ENCODE assay signal across 26 cellular contexts in genomic region chr6:134058622-134059366, GRCh38. TPM values are rescaled to one million over a fixed set of nuclear protein-coding genes. Genes with fewer than 3 reads are reported as not detected.
A peak's percentile ranks its signal among the peaks of the same experiment; 100 is the strongest.
DNase-seq lines count a peak whose midpoint lies in the region; ATAC-seq and TF ChIP-seq lines count a peak whose summit lies in the region.
"Had no signal": no experiment of that assay in that cellular context is flagged by ENCODE, and none has a peak within 500 bp of the region (broad histone marks: within the 10 kb centered on the region; RNA-seq: fewer than 3 reads in every experiment).

No MANE protein-coding gene starts in this region.

- no peaks in the 10 kb centered on the region for H3K79me1 ChIP-seq in mesendoderm (ENCODE audit: low read length)

- no peak overlapping the region for H3K56ac ChIP-seq in mesendoderm (ENCODE audit: low read length)

- no peak overlapping the region for H3K9ac ChIP-seq in mesendoderm (ENCODE audit: low read length)
- H3K9ac ChIP-seq: SK-N-SH had no signal

- DNase-seq in EL (peak; percentile 56), RWPE1 (ENCODE audit: low spot score) (no peak), fibroblast of the aortic adventitia (ENCODE audit: low read depth) (peak; percentile 43), mesendoderm (peak; percentile 37), NCI-H1417 (lab: John Stamatoyannopoulos, UW) (no peak), NCI-H82 (lab: John Stamatoyannopoulos, UW) (no peak)
- no peak for DNase-seq in stimulated activated naive CD8-positive, alpha-beta T cell treated with anti-CD3 and anti-CD28 coated beads, Interleukin-15, amount 100 ng/mL, for 72 hours
- no peak for DNase-seq in activated naive CD4-positive, alpha-beta T cell treated with anti-CD3 and anti-CD28 coated beads, Interleukin-2, amount 10 ng/mL, durations not matched to agents 7 days and 5 days
- DNase-seq: activated CD4-positive, alpha-beta T cell treated with anti-CD3 and anti-CD28 coated beads, Interleukin-2, amount 50 U/mL, for 4 hours; activated gamma-delta T cell treated with Interleukin-2 at 50 U/mL for 16 hours; CD4-positive, CD25-positive, alpha-beta regulatory T cell; effector CD4-positive, alpha-beta T cell; GF-D8; MM.1S; naive B cell; occipital lobe; Peyer's patch; SK-N-SH; testis had no signal

- H2BK120ac ChIP-seq in mesendoderm (ENCODE audit: low read depth, low read length), result no peak overlapping the region

- H3K4me1 ChIP-seq in mesendoderm (ENCODE audit: control insufficient read depth, low read depth, low read length), result peaks cover 2% of the 10 kb centered on the region
- H3K4me1 ChIP-seq: Peyer's patch, testis had no signal

- H3K79me2 ChIP-seq in mesendoderm (ENCODE audit: control insufficient read depth, insufficient read depth, low read length), result no peaks in the 10 kb centered on the region

- H3K18ac ChIP-seq in mesendoderm (ENCODE audit: low read length), result no peak overlapping the region

- no peaks in the 10 kb centered on the region for H3K4me1 Mint-ChIP-seq in stimulated activated naive CD8-positive, alpha-beta T cell treated with anti-CD3 and anti-CD28 coated beads, Interleukin-15, amount 100 ng/mL, for 72 hours
- H3K4me1 Mint-ChIP-seq in activated naive CD4-positive, alpha-beta T cell treated with anti-CD3 and anti-CD28 coated beads, Interleukin-2, amount 10 ng/mL, durations not matched to agents 7 days and 5 days, result no peaks in the 10 kb centered on the region
- H3K4me1 Mint-ChIP-seq: naive B cell; stimulated activated memory B cell treated with anti-CD40 and anti-IgM and Interleukin-4, amounts not matched to agents 10 μg/mL and 1 μg/mL and 100 μg/mL, for 72 hours had no signal

- H4K8ac ChIP-seq in mesendoderm (ENCODE audit: low read depth, low read length), result no peak overlapping the region

- no peaks in the 10 kb centered on the region for H3K36me3 Mint-ChIP-seq in activated naive CD4-positive, alpha-beta T cell treated with anti-CD3 and anti-CD28 coated beads, Interleukin-2, amount 10 ng/mL, durations not matched to agents 7 days and 5 days
- H3K36me3 Mint-ChIP-seq: CD4-positive, CD25-positive, alpha-beta regulatory T cell; IgD-negative memory B cell; stimulated activated memory B cell treated with anti-CD40 and anti-IgM and Interleukin-4, amounts not matched to agents 10 μg/mL and 1 μg/mL and 100 μg/mL, for 72 hours; WTC11 had no signal

- H3K23ac ChIP-seq in mesendoderm (ENCODE audit: low read length), result no peak overlapping the region

- no peaks in the 10 kb centered on the region for H3K9me3 Mint-ChIP-seq in stimulated activated naive CD8-positive, alpha-beta T cell treated with anti-CD3 and anti-CD28 coated beads, Interleukin-15, amount 100 ng/mL, for 72 hours
- H3K9me3 Mint-ChIP-seq in activated naive CD4-positive, alpha-beta T cell treated with anti-CD3 and anti-CD28 coated beads, Interleukin-2, amount 10 ng/mL, durations not matched to agents 7 days and 5 days, result no peaks in the 10 kb centered on the region
- H3K9me3 Mint-ChIP-seq: IgD-negative memory B cell; naive B cell; stimulated activated memory B cell treated with anti-CD40 and anti-IgM and Interleukin-4, amounts not matched to agents 10 μg/mL and 1 μg/mL and 100 μg/mL, for 72 hours; T-helper 2 cell treated with Interferon-gamma antibody and Interleukin-4, amounts not matched to agents 5 μg/mL and 100 μg/mL, for 36 hours; WTC11 had no signal

- H3K4me3 ChIP-seq in fibroblast of the aortic adventitia (ENCODE audit: low read depth, low read length) (no peak overlapping the region), mesendoderm (ENCODE audit: low read length) (no peak overlapping the region)
- H3K4me3 ChIP-seq: lung, Peyer's patch, testis had no signal

- POLR2A ChIA-PET in RWPE1 (lab: Yijun Ruan, JAX; ENCODE audit: low non-redundant PET), result no interaction called here

- H4K5ac ChIP-seq in mesendoderm (ENCODE audit: low read length), result no peak overlapping the region

- no peak overlapping the region for H3K4me3 Mint-ChIP-seq in stimulated activated naive CD8-positive, alpha-beta T cell treated with anti-CD3 and anti-CD28 coated beads, Interleukin-15, amount 100 ng/mL, for 72 hours
- no peak overlapping the region for H3K4me3 Mint-ChIP-seq in activated naive CD4-positive, alpha-beta T cell treated with anti-CD3 and anti-CD28 coated beads, Interleukin-2, amount 10 ng/mL, durations not matched to agents 7 days and 5 days
- H3K4me3 Mint-ChIP-seq: CD4-positive, CD25-positive, alpha-beta regulatory T cell; IgD-negative memory B cell; naive B cell; stimulated activated memory B cell treated with anti-CD40 and anti-IgM and Interleukin-4, amounts not matched to agents 10 μg/mL and 1 μg/mL and 100 μg/mL, for 72 hours; T-helper 2 cell treated with Interferon-gamma antibody and Interleukin-4, amounts not matched to agents 5 μg/mL and 100 μg/mL, for 36 hours; WTC11 had no signal

- H3K27ac Mint-ChIP-seq in stimulated activated naive CD8-positive, alpha-beta T cell treated with anti-CD3 and anti-CD28 coated beads, Interleukin-15, amount 100 ng/mL, for 72 hours, result no peak overlapping the region
- no peak overlapping the region for H3K27ac Mint-ChIP-seq in activated naive CD4-positive, alpha-beta T cell treated with anti-CD3 and anti-CD28 coated beads, Interleukin-2, amount 10 ng/mL, durations not matched to agents 7 days and 5 days
- H3K27ac Mint-ChIP-seq: CD4-positive, CD25-positive, alpha-beta regulatory T cell; IgD-negative memory B cell; naive B cell; stimulated activated memory B cell treated with anti-CD40 and anti-IgM and Interleukin-4, amounts not matched to agents 10 μg/mL and 1 μg/mL and 100 μg/mL, for 72 hours; T-helper 2 cell treated with Interferon-gamma antibody and Interleukin-4, amounts not matched to agents 5 μg/mL and 100 μg/mL, for 36 hours had no signal

- no peaks in the 10 kb centered on the region for H3K27me3 Mint-ChIP-seq in stimulated activated naive CD8-positive, alpha-beta T cell treated with anti-CD3 and anti-CD28 coated beads, Interleukin-15, amount 100 ng/mL, for 72 hours
- peaks cover 4% of the 10 kb centered on the region for H3K27me3 Mint-ChIP-seq in activated naive CD4-positive, alpha-beta T cell treated with anti-CD3 and anti-CD28 coated beads, Interleukin-2, amount 10 ng/mL, durations not matched to agents 7 days and 5 days
- H3K27me3 Mint-ChIP-seq: stimulated activated memory B cell treated with anti-CD40 and anti-IgM and Interleukin-4, amounts not matched to agents 10 μg/mL and 1 μg/mL and 100 μg/mL, for 72 hours had no signal

- TF ChIP-seq CTCF in RWPE1 (conservative IDR thresholded peaks at IDR 0.05; ENCODE audit: low read depth), result no peak
- no peak for TF ChIP-seq CTCF in fibroblast of the aortic adventitia (IDR thresholded peaks at IDR 0.05; ENCODE audit: insufficient read depth, low read length)

- H3K27ac ChIP-seq in RWPE1 (peak overlapping the region; percentile 84), mesendoderm (ENCODE audit: low read depth, low read length) (no peak overlapping the region)
- H3K27ac ChIP-seq: HL-60, Peyer's patch, testis had no signal

- CTCF ChIA-PET in RWPE1 (lab: Yijun Ruan, JAX), result interaction anchor here (0.8 to 1.1 kb wide), 2 partner anchors 35 to 135 kb away, joined by 3 to 5 read pairs; no protein-coding TSS in a partner anchor
- CTCF ChIA-PET in activated naive CD4-positive, alpha-beta T cell treated with anti-CD3 and anti-CD28 coated beads, Interleukin-2, amount 10 ng/mL, durations not matched to agents 7 days and 5 days (lab: Charles Lee), result interaction anchor here (0.9 to 9.8 kb wide), 4 partner anchors 37 to 142 kb away, joined by 3 to 129 read pairs (median 8); no protein-coding TSS in a partner anchor

- no peak overlapping the region for H3K4me2 ChIP-seq in mesendoderm (ENCODE audit: low read length)

- WGBS in mesendoderm (ENCODE audit: extremely low coverage, insufficient coverage, low lambda C conversion rate), result no CpG with 5 or more reads among the region's 5 CpGs

- no peak for ATAC-seq in stimulated activated naive CD8-positive, alpha-beta T cell treated with anti-CD3 and anti-CD28 coated beads, Interleukin-15, amount 100 ng/mL, for 72 hours
- ATAC-seq: esophagus mucosa; stimulated activated memory B cell treated with anti-CD40 and anti-IgM and Interleukin-4, amounts not matched to agents 10 μg/mL and 1 μg/mL and 100 μg/mL, for 72 hours; WTC11 had no signal

- no peak overlapping the region for H2BK15ac ChIP-seq in mesendoderm (replicated peaks; ENCODE audit: low read depth)

- H2AK5ac ChIP-seq in mesendoderm (ENCODE audit: low read length), result no peak overlapping the region

- H2BK5ac ChIP-seq in mesendoderm (ENCODE audit: low read length), result no peak overlapping the region

- H3K4ac ChIP-seq in mesendoderm (ENCODE audit: low read depth, low read length), result no peak overlapping the region

- no peaks in the 10 kb centered on the region for H3K27me3 ChIP-seq in mesendoderm (ENCODE audit: insufficient read depth, low read length, poor library complexity)
- H3K27me3 ChIP-seq: Peyer's patch, testis had no signal

- no peaks in the 10 kb centered on the region for H3K36me3 ChIP-seq in mesendoderm (ENCODE audit: control insufficient read depth, insufficient read depth, low read length)
- H3K36me3 ChIP-seq: Peyer's patch had no signal

RNA-seq across cellular contexts. Expression of gene SLC2A12, which starts 6.4 kb away (rescaled TPM):
- 3.3 and 8.6 TPM in 2 replicates for total RNA-seq in fibroblast of the aortic adventitia (ENCODE audit: low replicate concordance)
- polyA plus RNA-seq in mesendoderm (2013, experiment 1 of 2), result 1.0 TPM
- polyA plus RNA-seq in mesendoderm (2013, experiment 2 of 2), result 1.0 TPM
- total RNA-seq: CD4-positive, CD25-positive, alpha-beta regulatory T cell had no signal
- polyA plus RNA-seq: IgD-negative memory B cell had no signal

Comparison
In these comparisons a context has a peak if more than half of its experiments do, and no peak if none do; other contexts are left out.
1. DNase-seq: peak in EL (single experiment), fibroblast of the aortic adventitia (single experiment) and mesendoderm (single experiment); none in RWPE1 (single experiment), stimulated activated naive CD8-positive, alpha-beta T cell treated with anti-CD3 and anti-CD28 coated beads, Interleukin-15, amount 100 ng/mL, for 72 hours (0 of 2), NCI-H1417 (0 of 3), activated naive CD4-positive, alpha-beta T cell treated with anti-CD3 and anti-CD28 coated beads, Interleukin-2, amount 10 ng/mL, durations not matched to agents 7 days and 5 days (single experiment) and NCI-H82 (single experiment).